ENCODE assay signal across 21 cellular contexts in genomic region chr13:97786510-97786909, GRCh38.
A peak's percentile ranks its signal among the peaks of the same experiment; 100 is the strongest.
DNase-seq lines count a peak whose midpoint lies in the region; ATAC-seq, FAIRE-seq and TF ChIP-seq lines count a peak whose summit lies in the region.
"Had no signal": no experiment of that assay in that cellular context is flagged by ENCODE, and none has a peak within 500 bp of the region (broad histone marks: within the 10 kb centered on the region; RNA-seq: fewer than 3 reads in every experiment).

No MANE protein-coding gene starts in this region.

- H3K4me3 ChIP-seq in A549 (no peak overlapping the region), IMR-90 (ENCODE audit: insufficient read depth, low read depth, low read length) (no peak overlapping the region), K562 (no peak overlapping the region), fibroblast of pulmonary artery (replicated peaks; ENCODE audit: low read depth, low read length) (no peak overlapping the region), MM.1S (ENCODE audit: low read length) (no peak overlapping the region)

- no peak overlapping the region for H3K27ac ChIP-seq in A549
- no peak overlapping the region for H3K27ac ChIP-seq in IMR-90 (ENCODE audit: insufficient read depth, low read length)
- H3K27ac ChIP-seq in K562 (ENCODE audit: extremely low read depth, low read depth, low read length) = no peak overlapping the region
- H3K27ac ChIP-seq in substantia nigra (ENCODE audit: low read depth, low read length, poor library complexity, severe bottlenecking) = no peak overlapping the region
- no peak overlapping the region for H3K27ac ChIP-seq in MM.1S (ENCODE audit: low read length)
- H3K27ac ChIP-seq: C4-2B, HL-60 had no signal

- H3K23ac ChIP-seq in IMR-90 (ENCODE audit: low read depth, low read length) = no peak overlapping the region

- DNase-seq in A549 (ENCODE audit: low read depth in 1 of 2, low spot score in 1 of 2) (no peak), IMR-90 (no peak), K562 (ENCODE audit: extremely low read depth in 1 of 4, low spot score in 3 of 4) (no peak), fibroblast of pulmonary artery (ENCODE audit: low read depth) (peak; percentile 44), substantia nigra (lab: John Stamatoyannopoulos, UW) (no peak), MM.1S (no peak)
- DNase-seq: BE2C; CD4-positive, alpha-beta memory T cell; DMS153; DMS79 treated with DMSO at 0.1 percent for 48 hours; EL; GDM1; HCEC 1CT; HFFc6 had no signal

- H3K27me3 ChIP-seq in IMR-90 (ENCODE audit: control insufficient read depth, insufficient read depth, low read length) (peaks cover 4% of the 10 kb centered on the region; the same call in 1 of the 2 replicates), K562 (ENCODE audit: control insufficient read depth in 2 of 2, insufficient read depth in 2 of 2, low read length in 2 of 2) (no peaks in the 10 kb centered on the region), MM.1S (replicated peaks; ENCODE audit: insufficient read depth, low read length) (no peaks in the 10 kb centered on the region)
- H3K27me3 ChIP-seq: BE2C had no signal

- no peak overlapping the region for H3K27ac Mint-ChIP-seq in stimulated activated memory B cell treated with anti-CD40 and anti-IgM and Interleukin-4, amounts not matched to agents 10 μg/mL and 1 μg/mL and 100 μg/mL, for 72 hours
- H3K27ac Mint-ChIP-seq: CD4-positive, alpha-beta memory T cell; HFFc6; IgD-negative memory B cell had no signal

- no peak overlapping the region for H4K91ac ChIP-seq in IMR-90 (ENCODE audit: insufficient read depth, low read depth, low read length)

- POLR2A ChIA-PET in A549 (lab: Yijun Ruan, JAX) (no interaction called here), IMR-90 (lab: Charles Lee; ENCODE audit: unreplicated experiment) (no interaction called here), K562 (lab: Yijun Ruan, JAX) (no interaction called here)

- TF ChIP-seq EP300 in A549 (IDR thresholded peaks at IDR 0.05) (no peak), K562 (IDR thresholded peaks at IDR 0.05; ENCODE audit: low read length) (no peak)

- H4K5ac ChIP-seq in IMR-90 (ENCODE audit: low read depth, low read length) = no peak overlapping the region

- no peak for ATAC-seq in A549
- no peak for ATAC-seq in IMR-90 (ENCODE audit: low read depth)
- no peak for ATAC-seq in K562
- ATAC-seq in GM21528 (IDR thresholded peaks at IDR 0.05; ENCODE audit: low FRiP score, unreplicated experiment) = no peak
- no peak for ATAC-seq in stimulated activated memory B cell treated with anti-CD40 and anti-IgM and Interleukin-4, amounts not matched to agents 10 μg/mL and 1 μg/mL and 100 μg/mL, for 72 hours

- H4K20me1 ChIP-seq in IMR-90 (ENCODE audit: insufficient read depth, low read length) (no peaks in the 10 kb centered on the region), K562 (replicated peaks; ENCODE audit: control insufficient read depth, insufficient read depth, low read length) (no peaks in the 10 kb centered on the region), MM.1S (ENCODE audit: insufficient read depth, low read length) (no peaks in the 10 kb centered on the region)

- H3K4me1 ChIP-seq in A549 (no peaks in the 10 kb centered on the region), IMR-90 (ENCODE audit: control insufficient read depth, insufficient read depth, low read length) (no peaks in the 10 kb centered on the region), K562 (replicated peaks in 1 of 2; ENCODE audit: control insufficient read depth in 2 of 2, insufficient read depth in 2 of 2, low read length in 2 of 2) (no peaks in the 10 kb centered on the region), MM.1S (ENCODE audit: low read length) (peaks cover 4% of the 10 kb centered on the region; the same call in 1 of the 2 replicates)
- H3K4me1 ChIP-seq: BE2C had no signal

- H3K18ac ChIP-seq in IMR-90 (ENCODE audit: low read depth, low read length) = no peak overlapping the region

- no peaks in the 10 kb centered on the region for H3K9me2 ChIP-seq in MM.1S (replicated peaks; ENCODE audit: insufficient read depth, low read length)

- no peak overlapping the region for H2BK15ac ChIP-seq in IMR-90 (ENCODE audit: low read depth, low read length)

- H3K9me3 Mint-ChIP-seq in stimulated activated memory B cell treated with anti-CD40 and anti-IgM and Interleukin-4, amounts not matched to agents 10 μg/mL and 1 μg/mL and 100 μg/mL, for 72 hours = peaks cover 9% of the 10 kb centered on the region
- H3K9me3 Mint-ChIP-seq: HFFc6 had no signal

- in situ Hi-C loops in IMR-90 (cut with MboI; ENCODE audit: low sequenced_read_pairs) = no loop called here
- in situ Hi-C loops in K562 (cut with MboI) = no loop called here

- no peak overlapping the region for H3K4me3 Mint-ChIP-seq in stimulated activated memory B cell treated with anti-CD40 and anti-IgM and Interleukin-4, amounts not matched to agents 10 μg/mL and 1 μg/mL and 100 μg/mL, for 72 hours
- H3K4me3 Mint-ChIP-seq: CD4-positive, alpha-beta memory T cell; HFFc6 had no signal

- no peaks in the 10 kb centered on the region for H3F3A ChIP-seq in MM.1S (ENCODE audit: insufficient read depth, low read length)

- no peak overlapping the region for H2BK5ac ChIP-seq in IMR-90 (ENCODE audit: low read depth, low read length, poor library complexity, severe bottlenecking)

- H2AK5ac ChIP-seq in IMR-90 (ENCODE audit: low read depth, low read length) = no peak overlapping the region

- no peak overlapping the region for H2BK120ac ChIP-seq in IMR-90 (ENCODE audit: low read depth, low read length)

- no peak overlapping the region for H2AFZ ChIP-seq in IMR-90 (replicated peaks; ENCODE audit: low read length, poor library complexity)
- no peak overlapping the region for H2AFZ ChIP-seq in K562 (ENCODE audit: low read depth, low read length)
- H2AFZ ChIP-seq in MM.1S (ENCODE audit: low read length) = no peak overlapping the region

- TF ChIP-seq CTCF in A549 (IDR thresholded peaks at IDR 0.05) (no peak), IMR-90 (conservative IDR thresholded peaks at IDR 0.05; ENCODE audit: low read depth, low read length) (no peak), K562 (IDR thresholded peaks at IDR 0.05 in 2 of 3, conservative IDR thresholded peaks at IDR 0.05 in 1 of 3; ENCODE audit: insufficient read depth in 2 of 3, low read depth in 1 of 3, low read length in 3 of 3) (no peak), fibroblast of pulmonary artery (IDR thresholded peaks at IDR 0.05; ENCODE audit: low read length, missing control alignments) (no peak), MM.1S (IDR thresholded peaks at IDR 0.05; ENCODE audit: low read length) (no peak)

- no peak overlapping the region for H3K14ac ChIP-seq in IMR-90 (replicated peaks; ENCODE audit: low read depth, low read length)

- TF ChIP-seq POLR2A in A549 (IDR thresholded peaks at IDR 0.05; ENCODE audit: low read length) (no peak), IMR-90 (IDR thresholded peaks at IDR 0.05; ENCODE audit: low read depth, low read length) (no peak), K562 (conservative IDR thresholded peaks at IDR 0.05) (no peak)

- no peaks in the 10 kb centered on the region for H3K79me1 ChIP-seq in IMR-90 (ENCODE audit: low read depth in 1 of 2, low read length in 2 of 2)

- no peak overlapping the region for H3K4ac ChIP-seq in IMR-90 (ENCODE audit: low read depth, low read length)

- H3K9me3 ChIP-seq in A549 (no peaks in the 10 kb centered on the region), IMR-90 (ENCODE audit: control insufficient read depth, insufficient read depth, low read length) (no peaks in the 10 kb centered on the region), K562 (replicated peaks; ENCODE audit: control insufficient read depth, insufficient read depth, low read depth, low read length) (no peaks in the 10 kb centered on the region), MM.1S (replicated peaks; ENCODE audit: insufficient read depth, low read length) (no peaks in the 10 kb centered on the region)
- H3K9me3 ChIP-seq: BE2C had no signal

- FAIRE-seq in A549 (lab: Jason Lieb, UNC) = no peak
- no peak for FAIRE-seq in K562 (lab: Jason Lieb, UNC)
- FAIRE-seq: D721Med, GM12892 had no signal

- H3K4me2 ChIP-seq in A549 (no peak overlapping the region), IMR-90 (ENCODE audit: low read depth, low read length) (no peak overlapping the region), K562 (ENCODE audit: insufficient read depth, low read length) (no peak overlapping the region), MM.1S (ENCODE audit: low read depth, low read length) (no peak overlapping the region)

- H3K9ac ChIP-seq in IMR-90 (ENCODE audit: low read depth, low read length) = no peak overlapping the region
- no peak overlapping the region for H3K9ac ChIP-seq in K562 (ENCODE audit: insufficient read depth in 1 of 2, low read depth in 2 of 2, low read length in 2 of 2)
- no peak overlapping the region for H3K9ac ChIP-seq in MM.1S (ENCODE audit: low read length)

- no peak overlapping the region for H4K8ac ChIP-seq in IMR-90 (ENCODE audit: low read depth in 2 of 2, low read length in 2 of 2)

- dilution Hi-C loops in IMR-90 (cut with HindIII; ENCODE audit: low sequenced_read_pairs, unreplicated experiment) = no loop called here

- BruUV-seq in IMR-90 (replicated peaks; lab: Mats Ljungman, UMichigan) (no TSS peak), K562 (replicated peaks; lab: Mats Ljungman, UMichigan) (no TSS peak)

- no peak for TF ChIP-seq RAD21 in A549 (conservative IDR thresholded peaks at IDR 0.05 in 1 of 2, IDR thresholded peaks at IDR 0.05 in 1 of 2)
- no peak for TF ChIP-seq RAD21 in IMR-90 (IDR thresholded peaks at IDR 0.05; ENCODE audit: low read length)
- TF ChIP-seq RAD21 in K562 (CRISPR knock-in tag; conservative IDR thresholded peaks at IDR 0.05 in 1 of 2, IDR thresholded peaks at IDR 0.05 in 1 of 2) = no peak

- H3K27me3 Mint-ChIP-seq in stimulated activated memory B cell treated with anti-CD40 and anti-IgM and Interleukin-4, amounts not matched to agents 10 μg/mL and 1 μg/mL and 100 μg/mL, for 72 hours = peaks cover 4% of the 10 kb centered on the region
- H3K27me3 Mint-ChIP-seq: IgD-negative memory B cell had no signal

- no peak overlapping the region for H2AK9ac ChIP-seq in IMR-90 (replicated peaks; ENCODE audit: low read depth, low read length, poor library complexity)

- H3K9me1 ChIP-seq in IMR-90 (ENCODE audit: insufficient read depth, low read length) (no peaks in the 10 kb centered on the region), K562 (ENCODE audit: control insufficient read depth, insufficient read depth, low read length) (no peaks in the 10 kb centered on the region)

- H3K36me3 ChIP-seq in IMR-90 (ENCODE audit: control insufficient read depth, insufficient read depth, low read length) (no peaks in the 10 kb centered on the region), K562 (ENCODE audit: control insufficient read depth, insufficient read depth, low read length) (no peaks in the 10 kb centered on the region), MM.1S (replicated peaks; ENCODE audit: insufficient read depth, low read length) (no peaks in the 10 kb centered on the region)
- H3K36me3 ChIP-seq: BE2C had no signal

- no peaks in the 10 kb centered on the region for H3K4me1 Mint-ChIP-seq in stimulated activated memory B cell treated with anti-CD40 and anti-IgM and Interleukin-4, amounts not matched to agents 10 μg/mL and 1 μg/mL and 100 μg/mL, for 72 hours
- H3K4me1 Mint-ChIP-seq: CD4-positive, alpha-beta memory T cell; IgD-negative memory B cell had no signal

- H3K36me3 Mint-ChIP-seq in stimulated activated memory B cell treated with anti-CD40 and anti-IgM and Interleukin-4, amounts not matched to agents 10 μg/mL and 1 μg/mL and 100 μg/mL, for 72 hours = no peaks in the 10 kb centered on the region
- H3K36me3 Mint-ChIP-seq: CD4-positive, alpha-beta memory T cell had no signal

- H3K56ac ChIP-seq in IMR-90 (ENCODE audit: extremely low read depth, insufficient read depth, low read length) = no peak overlapping the region

- CTCF ChIA-PET in A549 (lab: Yijun Ruan, JAX) (interaction anchor here (1.0 kb wide), 1 partner anchor 13 kb away, joined by 4 read pairs; no protein-coding TSS in a partner anchor), IMR-90 (lab: Yijun Ruan, JAX) (no interaction called here), K562 (lab: Yijun Ruan, JAX; ENCODE audit: low intra/inter-chr PET ratio) (no interaction called here)

- no peak overlapping the region for H2BK20ac ChIP-seq in IMR-90 (ENCODE audit: low read depth, low read length)

- no peaks in the 10 kb centered on the region for H3K79me2 ChIP-seq in K562 (ENCODE audit: control insufficient read depth, insufficient read depth, low read length)
- no peaks in the 10 kb centered on the region for H3K79me2 ChIP-seq in MM.1S (ENCODE audit: low read length)

- 20% methylated on average over 1 of the region's 1 CpG for WGBS in A549 (ENCODE audit: missing lambda C conversion rate)
- WGBS in IMR-90 (ENCODE audit: extremely low coverage in 2 of 2, insufficient read length in 1 of 2), 2 experiments = no CpG with 5 or more reads among the region's 1 CpG
- WGBS in K562 (ENCODE audit: insufficient coverage, low coverage, missing lambda C conversion rate) = 0% methylated on average over 1 of the region's 1 CpG

- intact Hi-C loops in IMR-90 (cut with micrococcal nuclease) (no loop called here), K562 (cut with micrococcal nuclease) (no loop called here)

Comparison
In these comparisons a context has a peak if more than half of its experiments do, and no peak if none do; other contexts are left out.
1. Of the 35 proteins assayed by ChIP-seq in both K562 and A549: peak only in K562: none; only in A549: none; in both: MAFK; in neither: 34.